In the genomic region with DNA sequence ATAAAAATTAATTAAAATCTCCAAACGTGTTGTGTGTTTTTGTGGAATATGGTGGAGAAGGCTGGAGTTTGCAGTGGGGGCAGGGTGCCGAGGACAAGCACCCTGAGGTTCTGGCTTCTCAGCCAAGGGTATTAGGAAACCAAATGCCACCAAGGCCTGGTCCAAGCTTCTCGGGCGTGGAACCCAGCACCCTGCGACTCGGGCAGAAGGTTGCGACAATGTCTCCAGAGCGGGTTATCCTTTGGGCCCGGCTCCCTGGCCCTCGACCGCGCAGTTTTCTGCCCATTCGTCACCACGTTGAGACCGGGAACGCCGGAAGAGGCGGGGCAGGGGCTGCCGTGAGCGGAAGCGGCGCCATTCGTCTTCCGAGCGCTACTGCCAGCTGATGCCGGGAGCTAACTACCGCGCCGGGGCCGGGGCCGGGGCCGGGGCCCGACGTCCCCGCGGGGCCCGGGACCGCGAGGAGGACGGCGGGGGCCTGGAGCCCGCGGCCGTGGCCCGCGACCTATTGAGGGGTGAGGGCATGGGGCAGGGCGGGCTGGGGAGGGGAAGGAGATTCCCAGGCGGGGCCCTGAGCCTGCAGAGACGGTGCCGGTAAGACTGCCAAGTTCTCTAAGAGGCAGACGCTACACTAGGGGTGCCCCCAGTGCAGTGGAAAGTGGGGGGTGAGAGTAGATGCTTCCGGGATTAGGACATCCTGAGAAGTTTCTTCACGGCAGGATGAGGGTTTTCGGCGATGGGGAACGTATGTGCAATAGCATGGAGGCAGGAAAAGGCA, we compare ENCODE assay signal across 9 cellular contexts. TPM values are rescaled to one million over a fixed set of nuclear protein-coding genes. Genes with fewer than 3 reads are reported as not detected.
DNase-seq lines count a peak whose midpoint lies in the region; ATAC-seq and FAIRE-seq lines count a peak whose summit lies in the region.
"Had no signal": no experiment of that assay in that cellular context is flagged by ENCODE, and none has a peak within 500 bp of the region (broad histone marks: within the 10 kb centered on the region; RNA-seq: fewer than 3 reads in every experiment).

A gene with protein sequence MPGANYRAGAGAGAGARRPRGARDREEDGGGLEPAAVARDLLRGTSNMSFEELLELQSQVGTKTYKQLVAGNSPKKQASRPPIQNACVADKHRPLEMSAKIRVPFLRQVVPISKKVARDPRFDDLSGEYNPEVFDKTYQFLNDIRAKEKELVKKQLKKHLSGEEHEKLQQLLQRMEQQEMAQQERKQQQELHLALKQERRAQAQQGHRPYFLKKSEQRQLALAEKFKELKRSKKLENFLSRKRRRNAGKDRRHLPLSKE (plus strand): TSS at position 354 of the 778 bp plus-strand sequence. CDS start 32 bp downstream, at position 386.

- peaks cover 77% of the 10 kb centered on the region for H3K36me3 ChIP-seq in KOPT-K1 (ENCODE audit: insufficient read depth, low read length)
- peaks cover 36 to 78% of the 10 kb centered on the region in 2 donors for H3K36me3 ChIP-seq in neuronal stem cell (replicated peaks in 1 of 2; ENCODE audit: control insufficient read depth in 2 of 2, insufficient read depth in 2 of 2, low read length in 2 of 2)
- H3K36me3 ChIP-seq in subcutaneous abdominal adipose tissue (ENCODE audit: control insufficient read depth in 5 of 5, insufficient read depth in 5 of 5, low read length in 5 of 5): peaks cover 13 to 58% (median 49%) of the 10 kb centered on the region in 5 donors

- H3K4me1 ChIP-seq in neuronal stem cell (ENCODE audit: control insufficient read depth in 2 of 2, insufficient read depth in 1 of 2, low read depth in 1 of 2, low read length in 2 of 2) (peaks cover 5% of the 10 kb centered on the region in 2 donors), subcutaneous abdominal adipose tissue (ENCODE audit: control insufficient read depth in 5 of 5, insufficient read depth in 5 of 5, low read length in 5 of 5) (peaks cover 6 to 33% (median 27%) of the 10 kb centered on the region in 5 donors)

- ATAC-seq in GM21447 (IDR thresholded peaks at IDR 0.05; ENCODE audit: unreplicated experiment): peak; percentile 73

- peak within 1 kb of the TSS; percentile 51 for H3K23ac ChIP-seq in neuronal stem cell (ENCODE audit: low read depth, low read length, poor library complexity)

- H3K4me3 ChIP-seq in neuronal stem cell (ENCODE audit: low read length in 2 of 2) (peak within 1 kb of the TSS; percentile 82 to 87), subcutaneous abdominal adipose tissue (ENCODE audit: low read depth in 1 of 5, low read length in 5 of 5) (peak within 1 kb of the TSS; percentile 96 to 100 (median 99))

- peak within 1 kb of the TSS; percentile 69 for H2BK120ac ChIP-seq in neuronal stem cell (ENCODE audit: low read depth, low read length)

- FAIRE-seq in frontal cortex (lab: Jason Lieb, UNC): no peak
- FAIRE-seq: islet of Langerhans had no signal

- H3K9ac ChIP-seq in neuronal stem cell (ENCODE audit: low read depth, low read length, poor library complexity) (peak within 1 kb of the TSS; percentile 85), subcutaneous abdominal adipose tissue (ENCODE audit: low read length in 5 of 5) (peak within 1 kb of the TSS in 4 of 5 donors; percentile 71 to 92 (median 88))

- no peak within 1 kb of the TSS for H2BK12ac ChIP-seq in neuronal stem cell (ENCODE audit: low read length)

- DNase-seq in COR-L47 (lab: John Stamatoyannopoulos, UW): peak; percentile 42
- DNase-seq in SK-MEL-5 (ENCODE audit: low read depth, low spot score): peak; percentile 71
- DNase-seq in activated naive CD4-positive, alpha-beta T cell treated with Interleukin-2 at 50 U/mL for 16 hours: peak; percentile 78
- DNase-seq in frontal cortex (ENCODE audit: low spot score in 2 of 2): peak; percentile 78 to 86
- peak; percentile 61 for DNase-seq in neuronal stem cell (ENCODE audit: low spot score)

- peak within 1 kb of the TSS; percentile 84 for H3K18ac ChIP-seq in neuronal stem cell (ENCODE audit: low read length)

- H2BK15ac ChIP-seq in neuronal stem cell (ENCODE audit: low read length): no peak within 1 kb of the TSS

- H3K4ac ChIP-seq in neuronal stem cell (ENCODE audit: low read length): no peak within 1 kb of the TSS

- peak within 1 kb of the TSS; percentile 84 for H3K27ac ChIP-seq in KOPT-K1 (ENCODE audit: low read depth, low read length, poor library complexity, severe bottlenecking)
- H3K27ac ChIP-seq in neuronal stem cell (replicated peaks; ENCODE audit: low read length): peak within 1 kb of the TSS; percentile 82
- H3K27ac ChIP-seq in subcutaneous abdominal adipose tissue (ENCODE audit: low read depth, low read length): peak within 1 kb of the TSS; percentile 80

- peak within 1 kb of the TSS; percentile 74 for H4K8ac ChIP-seq in neuronal stem cell (ENCODE audit: low read depth, low read length)

- H3K79me1 ChIP-seq in neuronal stem cell (ENCODE audit: low read depth, low read length): peaks cover 11% of the 10 kb centered on the region

- in situ Hi-C loops in SK-MEL-5 (cut with HindIII; ENCODE audit: low pct_unique_long_range_greater_than_20kb, low sequenced_read_pairs): no loop called here

- H4K91ac ChIP-seq in neuronal stem cell (ENCODE audit: low read depth, low read length, poor library complexity): peak within 1 kb of the TSS; percentile 85

- H2AFZ ChIP-seq in neuronal stem cell (ENCODE audit: low read length): peak within 1 kb of the TSS; percentile 89

- peak within 1 kb of the TSS; percentile 63 for H3K4me2 ChIP-seq in neuronal stem cell (ENCODE audit: insufficient read depth, low read length, poor library complexity, severe bottlenecking)

- H2AK5ac ChIP-seq in neuronal stem cell (ENCODE audit: low read depth, low read length): peak within 1 kb of the TSS; percentile 20

- WGBS in neuronal stem cell (ENCODE audit: extremely low coverage in 2 of 2, insufficient read length in 2 of 2, insufficient replicate concordance in 1 of 2), 2 donors: no CpG with 5 or more reads among the region's 56 CpGs

- H3K27me3 ChIP-seq in neuronal stem cell (ENCODE audit: control insufficient read depth in 3 of 3, insufficient read depth in 3 of 3, low read depth in 1 of 3, low read length in 3 of 3) (no peaks in the 10 kb centered on the region), subcutaneous abdominal adipose tissue (ENCODE audit: control insufficient read depth in 5 of 5, insufficient read depth in 4 of 5, low read length in 5 of 5) (no peaks in the 10 kb centered on the region)

- H2BK5ac ChIP-seq in neuronal stem cell (ENCODE audit: low read length): peak within 1 kb of the TSS; percentile 21

- no peaks in the 10 kb centered on the region for H3K9me3 ChIP-seq in KOPT-K1 (ENCODE audit: insufficient read depth, low read length, poor library complexity, severe bottlenecking)
- peaks cover 0 to 2% of the 10 kb centered on the region in 2 donors for H3K9me3 ChIP-seq in neuronal stem cell (replicated peaks in 1 of 2; ENCODE audit: control insufficient read depth in 2 of 2, insufficient read depth in 1 of 2, low read depth in 1 of 2, low read length in 2 of 2)
- no peaks in the 10 kb centered on the region for H3K9me3 ChIP-seq in subcutaneous abdominal adipose tissue (ENCODE audit: control insufficient read depth in 5 of 5, low read length in 5 of 5)

- H3K14ac ChIP-seq in neuronal stem cell (ENCODE audit: low read length): peak within 1 kb of the TSS; percentile 95

RNA-seq across cellular contexts. Expression of the gene that starts here (rescaled TPM):
- total RNA-seq in SK-MEL-5 (2014; rRNA removed; shearing (Covaris generic)): 81.9 and 89.9 TPM in 2 replicates
- polyA plus RNA-seq in SK-MEL-5 (2015; cell fraction: cytosol; rRNA removed): 52.3 and 63.1 TPM in 2 replicates
- polyA plus RNA-seq in SK-MEL-5 (2015; cell fraction: nucleus; rRNA removed): 27.1 and 36.6 TPM in 2 replicates
- total RNA-seq in frontal cortex: 60.3 TPM
- 51.0 TPM for polyA plus RNA-seq in neuronal stem cell (2013, experiment 1 of 2)
- polyA plus RNA-seq in neuronal stem cell (2013, experiment 2 of 2): 50.1 TPM

Comparison
In these comparisons a context has a peak if more than half of its experiments do, and no peak if none do; other contexts are left out.
1. Peak in every context shown above with its lines: DNase-seq, ATAC-seq, H3K4me3 ChIP-seq and H3K27ac ChIP-seq.